Comparison of ENCODE assay signal across 8 cellular contexts in the genomic region with DNA sequence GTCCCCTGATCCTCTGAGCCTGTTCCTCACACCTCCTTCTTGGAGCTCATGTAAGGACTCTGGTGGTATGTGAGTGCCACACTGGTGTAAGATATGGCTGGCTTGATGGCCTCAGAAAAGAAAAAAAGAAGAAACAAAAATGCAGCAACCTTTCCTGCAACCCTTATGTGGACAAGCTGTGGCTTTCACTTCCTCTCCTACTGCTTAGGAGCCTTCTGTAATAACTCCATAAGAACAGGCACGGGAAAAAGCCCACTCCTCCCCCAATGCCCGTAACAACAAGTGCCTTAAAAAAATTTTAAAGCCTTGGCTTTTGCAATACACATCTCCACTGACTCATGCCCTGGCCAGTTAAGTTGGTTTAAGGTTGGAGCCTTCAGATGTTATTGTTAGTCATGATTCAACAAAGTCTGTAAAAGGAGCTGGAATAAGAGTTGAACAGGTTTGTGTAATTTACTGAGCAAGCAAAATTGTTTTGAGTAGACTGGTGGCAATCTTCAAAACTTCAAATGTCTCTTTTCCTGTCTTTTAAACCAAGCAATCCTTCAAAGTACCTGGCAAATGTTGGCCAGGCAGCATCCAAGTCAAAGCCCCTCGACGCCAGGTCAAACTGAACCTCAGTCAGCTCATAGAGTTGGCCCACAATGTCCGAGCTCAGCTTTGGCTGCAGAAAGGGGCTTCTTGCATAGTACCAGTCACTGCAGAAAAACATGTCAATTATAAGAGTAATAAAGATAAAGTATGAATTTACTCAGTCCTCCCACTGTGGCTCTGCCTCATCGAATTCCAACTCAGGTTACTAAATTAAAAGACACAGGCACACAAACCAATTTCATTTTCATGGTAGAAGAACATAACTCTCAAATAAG. TPM values are rescaled to one million over a fixed set of nuclear protein-coding genes. Genes with fewer than 3 reads are reported as not detected.
DNase-seq lines count a peak whose midpoint lies in the region; ATAC-seq and TF ChIP-seq lines count a peak whose summit lies in the region.

No MANE protein-coding gene starts in this region.

- peaks cover 1 to 57% of the 10 kb centered on the region in 2 donors for H3K36me3 ChIP-seq in left lung

- DNase-seq in AG09319 (ENCODE audit: extremely low read depth, low read depth) = peak; percentile 71
- peak; percentile 75 for DNase-seq in H4 (ENCODE audit: low spot score)
- no peak for DNase-seq in activated CD8-positive, alpha-beta T cell treated with anti-CD3 and anti-CD28 coated beads, Interleukin-2, amount 10 ng/mL, durations not matched to agents 7 days and 5 days
- DNase-seq in left lung = peak in 1 of 2 donors; percentile 59
- DNase-seq in HEK293T (ENCODE audit: extremely low spot score) = no peak
- DNase-seq in DMS114 treated with DMSO at 0.1 percent for 48 hours (lab: John Stamatoyannopoulos, UW; ENCODE audit: unreplicated experiment) = no peak
- DNase-seq in type B pancreatic cell (ENCODE audit: extremely low spot score, unreplicated experiment) = no peak

- H3K9me3 ChIP-seq in left lung = no peaks in the 10 kb centered on the region

- intact Hi-C loops in left lung (cut with DNase I) = no loop called here

- POLR2A ChIA-PET in activated CD8-positive, alpha-beta T cell treated with anti-CD3 and anti-CD28 coated beads, Interleukin-2, amount 10 ng/mL, durations not matched to agents 7 days and 5 days (lab: Charles Lee) = interaction anchor here (0.9 to 1.2 kb wide), 3 partner anchors 7 to 27 kb away, joined by 3 to 4 read pairs (median 4); no protein-coding TSS in a partner anchor
- POLR2A ChIA-PET in HEK293T (lab: Yijun Ruan, JAX) = interaction anchor here (0.6 kb wide), 1 partner anchor 22 kb away, joined by 3 read pairs; no protein-coding TSS in a partner anchor

- H3K27me3 Mint-ChIP-seq in activated CD8-positive, alpha-beta T cell treated with anti-CD3 and anti-CD28 coated beads, Interleukin-2, amount 10 ng/mL, durations not matched to agents 7 days and 5 days (ENCODE audit: low read depth) = no peaks in the 10 kb centered on the region
- no peaks in the 10 kb centered on the region for H3K27me3 Mint-ChIP-seq in type B pancreatic cell

- no peak for TF ChIP-seq CTCF in AG09319 (IDR thresholded peaks at IDR 0.05; ENCODE audit: low read depth, low read length)
- TF ChIP-seq CTCF in left lung (IDR thresholded peaks at IDR 0.05) = no peak
- no peak for TF ChIP-seq CTCF in type B pancreatic cell (conservative IDR thresholded peaks at IDR 0.05)

- no peak overlapping the region for H3K4me3 ChIP-seq in left lung

- CTCF ChIA-PET in activated CD8-positive, alpha-beta T cell treated with anti-CD3 and anti-CD28 coated beads, Interleukin-2, amount 10 ng/mL, durations not matched to agents 7 days and 5 days (lab: Charles Lee) = interaction anchor here (0.6 to 3.1 kb wide), 11 partner anchors 10 to 236 kb away, joined by 3 to 18 read pairs (median 6); a partner anchor contains a TSS
- CTCF ChIA-PET in HEK293T (lab: Yijun Ruan, JAX) = interaction anchor here (0.5 kb wide), 1 partner anchor 918 kb away, joined by 3 read pairs; no protein-coding TSS in a partner anchor

- H3K4me1 ChIP-seq in left lung = peaks cover 12 to 36% of the 10 kb centered on the region in 2 donors

- peak overlapping the region; percentile 25 for H3K4me3 Mint-ChIP-seq in activated CD8-positive, alpha-beta T cell treated with anti-CD3 and anti-CD28 coated beads, Interleukin-2, amount 10 ng/mL, durations not matched to agents 7 days and 5 days
- H3K4me3 Mint-ChIP-seq in type B pancreatic cell = no peak overlapping the region

- no peaks in the 10 kb centered on the region for H3K27me3 ChIP-seq in left lung

- peaks cover 91% of the 10 kb centered on the region for H3K36me3 Mint-ChIP-seq in activated CD8-positive, alpha-beta T cell treated with anti-CD3 and anti-CD28 coated beads, Interleukin-2, amount 10 ng/mL, durations not matched to agents 7 days and 5 days (ENCODE audit: low read depth)
- H3K36me3 Mint-ChIP-seq in type B pancreatic cell = peaks cover 14% of the 10 kb centered on the region

- H3K9me3 Mint-ChIP-seq in activated CD8-positive, alpha-beta T cell treated with anti-CD3 and anti-CD28 coated beads, Interleukin-2, amount 10 ng/mL, durations not matched to agents 7 days and 5 days (ENCODE audit: insufficient read depth) = no peaks in the 10 kb centered on the region
- H3K9me3 Mint-ChIP-seq in type B pancreatic cell = no peaks in the 10 kb centered on the region

- H3K27ac Mint-ChIP-seq in activated CD8-positive, alpha-beta T cell treated with anti-CD3 and anti-CD28 coated beads, Interleukin-2, amount 10 ng/mL, durations not matched to agents 7 days and 5 days = peak overlapping the region; percentile 79
- no peak overlapping the region for H3K27ac Mint-ChIP-seq in type B pancreatic cell

- H3K4me1 Mint-ChIP-seq in activated CD8-positive, alpha-beta T cell treated with anti-CD3 and anti-CD28 coated beads, Interleukin-2, amount 10 ng/mL, durations not matched to agents 7 days and 5 days (ENCODE audit: low read depth) = peaks cover 90% of the 10 kb centered on the region
- H3K4me1 Mint-ChIP-seq in type B pancreatic cell (ENCODE audit: unreplicated experiment) = no peaks in the 10 kb centered on the region

- H3K27ac ChIP-seq in left lung = peak overlapping the region; percentile 68 to 75

- ATAC-seq in activated CD8-positive, alpha-beta T cell treated with anti-CD3 and anti-CD28 coated beads, Interleukin-2, amount 10 ng/mL, durations not matched to agents 7 days and 5 days = peak; percentile 29
- peak; percentile 89 for ATAC-seq in left lung
- no peak for ATAC-seq in HG03571 (IDR thresholded peaks at IDR 0.05; ENCODE audit: unreplicated experiment)

TF ChIP-seq in HEK293T, 16 proteins besides CTCF, POLR2A, EP300 and RAD21:
- no peak for TF ChIP-seq ARNT (IDR thresholded peaks at IDR 0.05)
- TF ChIP-seq TARDBP (IDR thresholded peaks at IDR 0.05) = no peak
- no peak for TF ChIP-seq FOXK2 (IDR thresholded peaks at IDR 0.05)
- no peak for TF ChIP-seq SUZ12 (IDR thresholded peaks at IDR 0.05)
- no peak for TF ChIP-seq ELF4 (IDR thresholded peaks at IDR 0.05)
- no peak for TF ChIP-seq L3MBTL2 (conservative IDR thresholded peaks at IDR 0.05)
- no peak for TF ChIP-seq BHLHE40 (IDR thresholded peaks at IDR 0.05; ENCODE audit: borderline replicate concordance)
- TF ChIP-seq, protein P1, sequence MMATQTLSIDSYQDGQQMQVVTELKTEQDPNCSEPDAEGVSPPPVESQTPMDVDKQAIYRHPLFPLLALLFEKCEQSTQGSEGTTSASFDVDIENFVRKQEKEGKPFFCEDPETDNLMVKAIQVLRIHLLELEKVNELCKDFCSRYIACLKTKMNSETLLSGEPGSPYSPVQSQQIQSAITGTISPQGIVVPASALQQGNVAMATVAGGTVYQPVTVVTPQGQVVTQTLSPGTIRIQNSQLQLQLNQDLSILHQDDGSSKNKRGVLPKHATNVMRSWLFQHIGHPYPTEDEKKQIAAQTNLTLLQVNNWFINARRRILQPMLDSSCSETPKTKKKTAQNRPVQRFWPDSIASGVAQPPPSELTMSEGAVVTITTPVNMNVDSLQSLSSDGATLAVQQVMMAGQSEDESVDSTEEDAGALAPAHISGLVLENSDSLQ (IDR thresholded peaks at IDR 0.05) = no peak
- no peak for TF ChIP-seq FOXA1 (IDR thresholded peaks at IDR 0.05)
- TF ChIP-seq HDGF (IDR thresholded peaks at IDR 0.05; ENCODE audit: borderline replicate concordance) = no peak
- TF ChIP-seq FOXM1 (IDR thresholded peaks at IDR 0.05; ENCODE audit: borderline replicate concordance) = no peak
- no peak for TF ChIP-seq ZNF384 (IDR thresholded peaks at IDR 0.05)
- no peak for TF ChIP-seq SP1 (IDR thresholded peaks at IDR 0.05)
- no peak for TF ChIP-seq CTBP1 (IDR thresholded peaks at IDR 0.05; ENCODE audit: borderline replicate concordance)
- no peak for TF ChIP-seq LEF1 (IDR thresholded peaks at IDR 0.05; ENCODE audit: borderline replicate concordance)
- TF ChIP-seq NFRKB (IDR thresholded peaks at IDR 0.05) = no peak

RNA-seq across cellular contexts. Expression of a gene that starts 22.9 kb away (rescaled TPM):
- 3.7 and 4.3 TPM in 2 replicates for total RNA-seq in H4 (2014; rRNA removed; shearing (Covaris generic))
- 10 to 100 TPM; 16.6 to 19.5 TPM for total RNA-seq in activated CD8-positive, alpha-beta T cell treated with anti-CD3 and anti-CD28 coated beads, Interleukin-2, amount 10 ng/mL, durations not matched to agents 7 days and 5 days
- total RNA-seq in left lung (10 to 100 TPM; 33.6 to 42.7 TPM), type B pancreatic cell (ENCODE audit: low replicate concordance) (15.2 and 27.5 TPM in 2 replicates)

RNA-seq across cellular contexts. Expression of a gene that starts 29.5 kb away (rescaled TPM):
- not detected in 2 replicates for total RNA-seq in H4 (2014; rRNA removed; shearing (Covaris generic))
- 10 to 100 TPM; 26.5 to 27.6 TPM for total RNA-seq in activated CD8-positive, alpha-beta T cell treated with anti-CD3 and anti-CD28 coated beads, Interleukin-2, amount 10 ng/mL, durations not matched to agents 7 days and 5 days
- 1 to 10 TPM in 1 of 2 donors, under 1 TPM in 1; 0.96 to 4.1 TPM for total RNA-seq in left lung
- not detected in 2 replicates for total RNA-seq in type B pancreatic cell (ENCODE audit: low replicate concordance)

RNA-seq across cellular contexts. Expression of a gene that starts 54.5 kb away (rescaled TPM):
- not detected in 2 replicates for total RNA-seq in H4 (2014; rRNA removed; shearing (Covaris generic))
- total RNA-seq in activated CD8-positive, alpha-beta T cell treated with anti-CD3 and anti-CD28 coated beads, Interleukin-2, amount 10 ng/mL, durations not matched to agents 7 days and 5 days = not detected
- 1 to 10 TPM in 1 of 2 donors, under 1 TPM in 1; 0.44 to 2.0 TPM for total RNA-seq in left lung
- total RNA-seq in type B pancreatic cell (ENCODE audit: low replicate concordance) = 3.6 and 13.9 TPM in 2 replicates

Comparison
In these comparisons a context has a peak if more than half of its experiments do, and no peak if none do; other contexts are left out.
1. DNase-seq: peak in AG09319 (single experiment) and H4 (single experiment); none in activated CD8-positive, alpha-beta T cell treated with anti-CD3 and anti-CD28 coated beads, Interleukin-2, amount 10 ng/mL, durations not matched to agents 7 days and 5 days (single experiment), HEK293T (single experiment), DMS114 treated with DMSO at 0.1 percent for 48 hours (single experiment) and type B pancreatic cell (single experiment).
2. RNA of a gene that starts 29.5 kb away (total RNA-seq): 26.5 to 27.6 TPM in activated CD8-positive, alpha-beta T cell treated with anti-CD3 and anti-CD28 coated beads, Interleukin-2, amount 10 ng/mL, durations not matched to agents 7 days and 5 days; 0.96 to 4.1 TPM in left lung, not detected in type B pancreatic cell and not detected in H4; every median in the first group is over 4 times any median in the second.